9 cellular contexts compared by ENCODE assay signal in genomic region chr1:225880636-225881035, GRCh38. TPM values are rescaled to one million over a fixed set of nuclear protein-coding genes. Genes with fewer than 3 reads are reported as not detected.
DNase-seq lines count a peak whose midpoint lies in the region.
"Had no signal": no experiment of that assay in that cellular context is flagged by ENCODE, and none has a peak within 500 bp of the region (broad histone marks: within the 10 kb centered on the region; RNA-seq: fewer than 3 reads in every experiment).

No MANE protein-coding gene starts in this region.

- H3K27me3 ChIP-seq in layer of hippocampus (ENCODE audit: control insufficient read depth, insufficient read depth, low read length) (no peaks in the 10 kb centered on the region), stomach smooth muscle (ENCODE audit: control insufficient read depth in 1 of 2, insufficient read depth in 2 of 2, low read length in 2 of 2) (no peaks in the 10 kb centered on the region)

- peak overlapping the region; percentile 94 for H3K4me3 ChIP-seq in stomach smooth muscle (ENCODE audit: low read length in 2 of 2)

- no peaks in the 10 kb centered on the region for H3K9me3 Mint-ChIP-seq in activated CD4-positive, alpha-beta T cell treated with anti-CD3 and anti-CD28 coated beads, Interleukin-2, amount 10 ng/mL, durations not matched to agents 24 days and 14 days
- H3K9me3 Mint-ChIP-seq in activated T-helper 2 cell treated with anti-CD3 and anti-CD28 coated beads, Interferon-gamma antibody, Interleukin-2, Interleukin-4, amounts not matched to agents 10 μg/mL and 5 μg/mL and 100 μg/mL, durations not matched to agents 14 hours and 24 hours and 36 hours: no peaks in the 10 kb centered on the region

- intact Hi-C loops in activated CD4-positive, alpha-beta T cell treated with anti-CD3 and anti-CD28 coated beads, Interleukin-2, amount 10 ng/mL, durations not matched to agents 24 days and 14 days (cut with micrococcal nuclease): loop anchor here (1.0 to 5.0 kb wide), 4 partner anchors 14 to 103 kb away; partner anchors contain the start of genes EPHX1 and SRP9
- intact Hi-C loops in activated T-helper 2 cell treated with anti-CD3 and anti-CD28 coated beads, Interferon-gamma antibody, Interleukin-2, Interleukin-4, amounts not matched to agents 10 μg/mL and 5 μg/mL and 100 μg/mL, durations not matched to agents 14 hours and 24 hours and 36 hours (cut with micrococcal nuclease): loop anchor here (1.0 to 5.0 kb wide), 3 partner anchors 17 to 117 kb away; partner anchors contain the start of genes SDE2 and SRP9

- peaks cover 8% of the 10 kb centered on the region for H3K27me3 Mint-ChIP-seq in activated CD4-positive, alpha-beta T cell treated with anti-CD3 and anti-CD28 coated beads, Interleukin-2, amount 10 ng/mL, durations not matched to agents 24 days and 14 days
- H3K27me3 Mint-ChIP-seq in activated T-helper 2 cell treated with anti-CD3 and anti-CD28 coated beads, Interferon-gamma antibody, Interleukin-2, Interleukin-4, amounts not matched to agents 10 μg/mL and 5 μg/mL and 100 μg/mL, durations not matched to agents 14 hours and 24 hours and 36 hours (ENCODE audit: low read depth): peaks cover 8% of the 10 kb centered on the region

- H3K9ac ChIP-seq in stomach smooth muscle (ENCODE audit: low read length in 2 of 2): peak overlapping the region; percentile 75 to 77

- H3K27ac ChIP-seq in layer of hippocampus (ENCODE audit: low read depth, low read length) (peak overlapping the region; percentile 98), stomach smooth muscle (ENCODE audit: low read length) (peak overlapping the region; percentile 64)

- no peak for DNase-seq in activated CD4-positive, alpha-beta T cell treated with anti-CD3 and anti-CD28 coated beads, Interleukin-2, amount 10 ng/mL, durations not matched to agents 24 days and 14 days
- DNase-seq in activated CD4-positive, alpha-beta T cell treated with anti-CD3 and anti-CD28 coated beads, Interleukin-2, amount 50 U/mL, for 1 hour: no peak
- no peak for DNase-seq in activated T-helper 2 cell treated with anti-CD3 and anti-CD28 coated beads, Interferon-gamma antibody, Interleukin-2, Interleukin-4, amounts not matched to agents 10 μg/mL and 5 μg/mL and 100 μg/mL, durations not matched to agents 14 hours and 24 hours and 36 hours (ENCODE audit: low spot score)
- DNase-seq in HPDE6-E6E7 (ENCODE audit: extremely low spot score) (no peak), iPS-NIHi11 (ENCODE audit: low spot score) (no peak), NOMO-1 (lab: John Stamatoyannopoulos, UW; ENCODE audit: unreplicated experiment in 2 of 2) (no peak)

- H3K9me3 ChIP-seq in stomach smooth muscle (ENCODE audit: control insufficient read depth in 2 of 2, low read length in 2 of 2): no peaks in the 10 kb centered on the region

- H3K4me1 Mint-ChIP-seq in activated CD4-positive, alpha-beta T cell treated with anti-CD3 and anti-CD28 coated beads, Interleukin-2, amount 10 ng/mL, durations not matched to agents 24 days and 14 days: peaks cover 54% of the 10 kb centered on the region
- H3K4me1 Mint-ChIP-seq in activated T-helper 2 cell treated with anti-CD3 and anti-CD28 coated beads, Interferon-gamma antibody, Interleukin-2, Interleukin-4, amounts not matched to agents 10 μg/mL and 5 μg/mL and 100 μg/mL, durations not matched to agents 14 hours and 24 hours and 36 hours (ENCODE audit: low read depth): peaks cover 40% of the 10 kb centered on the region

- peaks cover 48% of the 10 kb centered on the region for H3K4me1 ChIP-seq in stomach smooth muscle (ENCODE audit: control insufficient read depth, insufficient read depth, low read length)

- peak overlapping the region; percentile 87 for H3K27ac Mint-ChIP-seq in activated CD4-positive, alpha-beta T cell treated with anti-CD3 and anti-CD28 coated beads, Interleukin-2, amount 10 ng/mL, durations not matched to agents 24 days and 14 days
- peak overlapping the region; percentile 71 for H3K27ac Mint-ChIP-seq in activated T-helper 2 cell treated with anti-CD3 and anti-CD28 coated beads, Interferon-gamma antibody, Interleukin-2, Interleukin-4, amounts not matched to agents 10 μg/mL and 5 μg/mL and 100 μg/mL, durations not matched to agents 14 hours and 24 hours and 36 hours

- H3K36me3 Mint-ChIP-seq in activated CD4-positive, alpha-beta T cell treated with anti-CD3 and anti-CD28 coated beads, Interleukin-2, amount 10 ng/mL, durations not matched to agents 24 days and 14 days (ENCODE audit: low read depth): peaks cover 28% of the 10 kb centered on the region
- H3K36me3 Mint-ChIP-seq in activated T-helper 2 cell treated with anti-CD3 and anti-CD28 coated beads, Interferon-gamma antibody, Interleukin-2, Interleukin-4, amounts not matched to agents 10 μg/mL and 5 μg/mL and 100 μg/mL, durations not matched to agents 14 hours and 24 hours and 36 hours (ENCODE audit: low read depth): peaks cover 8% of the 10 kb centered on the region

- H3K4me3 Mint-ChIP-seq in activated CD4-positive, alpha-beta T cell treated with anti-CD3 and anti-CD28 coated beads, Interleukin-2, amount 10 ng/mL, durations not matched to agents 24 days and 14 days: peak overlapping the region; percentile 85
- peak overlapping the region; percentile 84 for H3K4me3 Mint-ChIP-seq in activated T-helper 2 cell treated with anti-CD3 and anti-CD28 coated beads, Interferon-gamma antibody, Interleukin-2, Interleukin-4, amounts not matched to agents 10 μg/mL and 5 μg/mL and 100 μg/mL, durations not matched to agents 14 hours and 24 hours and 36 hours (ENCODE audit: low read depth)

- peaks cover 5 to 8% of the 10 kb centered on the region in 2 donors for H3K36me3 ChIP-seq in stomach smooth muscle (ENCODE audit: control insufficient read depth in 2 of 2, insufficient read depth in 2 of 2, low read length in 2 of 2)

RNA-seq across cellular contexts. Expression of gene TMEM63A, which starts 1.5 kb away (rescaled TPM):
- 23.0 and 28.5 TPM in 2 replicates for total RNA-seq in activated CD4-positive, alpha-beta T cell treated with anti-CD3 and anti-CD28 coated beads, Interleukin-2, amount 10 ng/mL, durations not matched to agents 24 days and 14 days
- 32.5 and 33.5 TPM in 2 replicates for total RNA-seq in activated T-helper 2 cell treated with anti-CD3 and anti-CD28 coated beads, Interferon-gamma antibody, Interleukin-2, Interleukin-4, amounts not matched to agents 10 μg/mL and 5 μg/mL and 100 μg/mL, durations not matched to agents 14 hours and 24 hours and 36 hours

RNA-seq across cellular contexts. Expression of gene LEFTY1, which starts 8.3 kb away (rescaled TPM):
- not detected in 2 replicates for total RNA-seq in activated CD4-positive, alpha-beta T cell treated with anti-CD3 and anti-CD28 coated beads, Interleukin-2, amount 10 ng/mL, durations not matched to agents 24 days and 14 days
- total RNA-seq in activated T-helper 2 cell treated with anti-CD3 and anti-CD28 coated beads, Interferon-gamma antibody, Interleukin-2, Interleukin-4, amounts not matched to agents 10 μg/mL and 5 μg/mL and 100 μg/mL, durations not matched to agents 14 hours and 24 hours and 36 hours: not detected in 2 replicates
- total RNA-seq: activated CD8-positive, alpha-beta memory T cell treated with anti-CD3 and anti-CD28 coated beads for 36 hours had no signal

RNA-seq across cellular contexts. Expression of gene PYCR2, which starts 43.4 kb away (rescaled TPM):
- total RNA-seq in activated CD4-positive, alpha-beta T cell treated with anti-CD3 and anti-CD28 coated beads, Interleukin-2, amount 10 ng/mL, durations not matched to agents 24 days and 14 days: 144 and 150 TPM in 2 replicates
- total RNA-seq in activated T-helper 2 cell treated with anti-CD3 and anti-CD28 coated beads, Interferon-gamma antibody, Interleukin-2, Interleukin-4, amounts not matched to agents 10 μg/mL and 5 μg/mL and 100 μg/mL, durations not matched to agents 14 hours and 24 hours and 36 hours: 117 and 121 TPM in 2 replicates
